Comparison of ENCODE assay signal across 1 cellular context in the genomic region with DNA sequence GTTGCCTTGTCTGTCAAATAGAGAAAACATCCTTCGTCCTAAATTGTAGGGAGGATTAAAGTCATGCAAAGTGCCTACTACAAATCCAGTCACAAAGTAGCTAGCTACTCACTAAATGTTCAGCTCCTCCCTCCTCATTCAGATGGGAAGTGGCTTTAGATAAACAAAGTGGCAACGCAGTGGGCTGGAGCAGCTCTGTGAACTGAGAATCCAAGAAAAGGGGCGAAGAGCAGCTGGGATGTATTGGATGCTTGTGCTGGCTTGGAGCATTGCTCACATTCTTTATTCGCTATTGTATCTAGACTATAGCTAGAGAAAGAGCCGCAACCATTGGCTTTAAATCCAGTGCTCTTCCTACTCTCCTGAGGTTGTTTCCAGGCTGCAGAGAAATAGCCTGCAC.
TF ChIP-seq lines count a peak whose summit lies in the region.

No MANE protein-coding gene starts in this region.

TF ChIP-seq in H1, 55 proteins besides CTCF, POLR2A, EP300 and RAD21:
- peak; percentile 56; the same call in 1 of the 2 replicates for TF ChIP-seq TCF12 (IDR thresholded peaks at IDR 0.05; ENCODE audit: low read depth, low read length)
- TF ChIP-seq SIN3A (conservative IDR thresholded peaks at IDR 0.05 in 1 of 2, IDR thresholded peaks at IDR 0.05 in 1 of 2; ENCODE audit: low read depth in 1 of 2, low read length in 2 of 2) = no peak
- TF ChIP-seq ASH2L (IDR thresholded peaks at IDR 0.05; ENCODE audit: low read length) = peak; percentile 45
- no peak for TF ChIP-seq POU5F1 (IDR thresholded peaks at IDR 0.05; ENCODE audit: low read depth, low read length)
- TF ChIP-seq SP1 (IDR thresholded peaks at IDR 0.05; ENCODE audit: low read depth, low read length) = 0 out of 2 replicates have a peak, but pooled peaks have one; percentile 5
- TF ChIP-seq NANOG (IDR thresholded peaks at IDR 0.05; ENCODE audit: insufficient read depth, low read depth, low read length, poor library complexity, severe bottlenecking) = peak; percentile 4
